Comparison of ENCODE assay signal across 17 cellular contexts in genomic region chr1:156823210-156823790, GRCh38. TPM values are rescaled to one million over a fixed set of nuclear protein-coding genes. Genes with fewer than 3 reads are reported as not detected.
"Had no signal": no experiment of that assay in that cellular context is flagged by ENCODE, and none has a peak within 500 bp of the region (broad histone marks: within the 10 kb centered on the region; RNA-seq: fewer than 3 reads in every experiment).

No MANE protein-coding gene starts in this region.

- H3K9me3 Mint-ChIP-seq: activated T-cell treated with anti-CD3 and anti-CD28 coated beads, Interleukin-2, amount 50 U/mL, for 4 hours had no signal

- H3K9me3 ChIP-seq: esophagus squamous epithelium, heart left ventricle, ovary, tibial nerve had no signal

- FAIRE-seq: colon, TTC549 had no signal

- H3K4me3 Mint-ChIP-seq: activated CD8-positive, alpha-beta memory T cell treated with anti-CD3 and anti-CD28 coated beads, Interleukin-2, amount 10 ng/mL, durations not matched to agents 7 days and 5 days; activated T-cell treated with anti-CD3 and anti-CD28 coated beads, Interleukin-2, amount 50 U/mL, for 4 hours; neural crest cell had no signal

- H3K4me1 Mint-ChIP-seq: neural crest cell had no signal

- H3K27ac ChIP-seq: esophagus squamous epithelium, heart left ventricle, ovary, skin epidermis, tibial nerve had no signal

- H3K4me1 ChIP-seq: esophagus squamous epithelium, heart left ventricle, tibial nerve had no signal

- H3K27ac Mint-ChIP-seq: activated CD8-positive, alpha-beta memory T cell treated with anti-CD3 and anti-CD28 coated beads, Interleukin-2, amount 10 ng/mL, durations not matched to agents 7 days and 5 days had no signal

- H3K27me3 Mint-ChIP-seq: activated CD8-positive, alpha-beta memory T cell treated with anti-CD3 and anti-CD28 coated beads, Interleukin-2, amount 10 ng/mL, durations not matched to agents 7 days and 5 days had no signal

- H3K4me3 ChIP-seq: esophagus squamous epithelium, heart left ventricle, ovary, skin epidermis, tibial nerve had no signal

- H3K36me3 ChIP-seq: esophagus squamous epithelium, heart left ventricle, ovary, tibial nerve had no signal

- H3K27me3 ChIP-seq: heart left ventricle, ovary, tibial nerve had no signal

- DNase-seq: activated CD4-positive, CD25-positive, alpha-beta regulatory T cell; activated CD8-positive, alpha-beta memory T cell treated with anti-CD3 and anti-CD28 coated beads, Interleukin-2, amount 10 ng/mL, durations not matched to agents 7 days and 5 days; activated T-cell treated with anti-CD3 and anti-CD28 coated beads, Interleukin-2, amount 50 U/mL, for 4 hours; esophagus squamous epithelium; foreskin fibroblast; islet precursor cell; left ventricle myocardium superior; mesenchymal stem cell; T-helper 2 cell had no signal

RNA-seq across cellular contexts. Expression of gene INSRR, which starts 35.6 kb away (rescaled TPM):
- total RNA-seq: esophagus squamous epithelium, subcutaneous adipose tissue had no signal
